21 cellular contexts compared by ENCODE assay signal in the genomic region with DNA sequence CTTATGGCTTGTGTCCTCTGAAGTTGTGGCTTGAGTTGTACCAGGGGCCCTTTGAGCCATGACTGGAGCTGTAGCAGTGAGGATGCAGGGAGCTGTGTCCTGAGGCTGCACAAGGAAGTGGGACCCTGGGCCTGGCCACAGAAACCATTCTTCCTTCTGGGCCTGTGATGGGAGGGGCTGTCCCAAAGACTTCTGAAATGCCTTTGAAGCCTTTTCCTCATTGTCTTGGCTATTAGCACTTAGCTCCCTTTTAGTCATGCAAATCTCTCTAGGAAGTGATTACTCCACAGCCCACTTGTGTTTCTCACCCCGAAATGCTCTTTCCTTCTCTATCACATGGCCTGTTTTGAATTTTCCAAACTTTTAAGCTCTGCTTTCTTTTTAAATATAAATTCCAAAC.
"Had no signal": no experiment of that assay in that cellular context is flagged by ENCODE, and none has a peak within 500 bp of the region (broad histone marks: within the 10 kb centered on the region; RNA-seq: fewer than 3 reads in every experiment).

No MANE protein-coding gene starts in this region.

- H3K36me3 ChIP-seq: neutrophil, spleen, upper lobe of right lung, vagina had no signal

- H3K4me1 ChIP-seq: spleen, testis, tibial nerve, upper lobe of right lung, vagina had no signal

- H3K79me2 ChIP-seq: hepatocyte had no signal

- H3K27ac Mint-ChIP-seq: naive thymus-derived CD8-positive, alpha-beta T cell; stimulated activated naive B cell treated with anti-CD40 and anti-IgM and Interleukin-4, amounts not matched to agents 10 μg/mL and 1 μg/mL and 100 μg/mL, for 72 hours; stimulated activated naive CD8-positive, alpha-beta T cell treated with anti-CD3 and anti-CD28 coated beads, Interleukin-15, amount 100 ng/mL, for 72 hours had no signal

- H3K4me3 ChIP-seq: hepatocyte, mucosa of descending colon, psoas muscle, spleen, testis, tibial nerve, upper lobe of right lung, vagina had no signal

- H3K27me3 ChIP-seq: hepatocyte, neutrophil, spleen, testis, tibial nerve, upper lobe of right lung, vagina had no signal

- H2AFZ ChIP-seq: hepatocyte had no signal

- H3K9me3 ChIP-seq: neutrophil, testis, upper lobe of right lung, vagina had no signal

- DNase-seq: effector CD4-positive, alpha-beta T cell; foreskin melanocyte; head of caudate nucleus; kidney glomerular epithelial cell; mammary epithelial cell; mucosa of descending colon; naive thymus-derived CD8-positive, alpha-beta T cell; psoas muscle; retina; spleen; stimulated activated CD4-positive, alpha-beta T cell treated with anti-CD3 and anti-CD28 coated beads, Interleukin-15, amount 100 ng/mL, for 24 hours; stimulated activated CD4-positive, alpha-beta T cell treated with anti-CD3 and anti-CD28 coated beads, Interleukin-1b, Interleukin-23, amount 100 ng/mL, for 48 hours; stimulated activated CD4-positive, alpha-beta T cell treated with anti-CD3 and anti-CD28 coated beads, Interleukin-4, amount 100 ng/mL, for 4 hours; stimulated activated naive B cell treated with anti-CD40 and anti-IgM and Interleukin-4, amounts not matched to agents 10 μg/mL and 1 μg/mL and 100 μg/mL, for 72 hours; stimulated activated naive CD8-positive, alpha-beta T cell treated with anti-CD3 and anti-CD28 coated beads, Interleukin-15, amount 100 ng/mL, for 72 hours; testis; upper lobe of right lung had no signal

- H3K4me2 ChIP-seq: hepatocyte had no signal

- H3K27ac ChIP-seq: hepatocyte, neutrophil, psoas muscle, spleen, testis, tibial nerve, upper lobe of right lung, vagina had no signal

- H3K4me3 Mint-ChIP-seq: naive thymus-derived CD8-positive, alpha-beta T cell; stimulated activated naive B cell treated with anti-CD40 and anti-IgM and Interleukin-4, amounts not matched to agents 10 μg/mL and 1 μg/mL and 100 μg/mL, for 72 hours; stimulated activated naive CD8-positive, alpha-beta T cell treated with anti-CD3 and anti-CD28 coated beads, Interleukin-15, amount 100 ng/mL, for 72 hours had no signal
